22 cellular contexts compared by ENCODE assay signal in genomic region chr3:15541371-15541770, GRCh38.
"Had no signal": no experiment of that assay in that cellular context is flagged by ENCODE, and none has a peak within 500 bp of the region (broad histone marks: within the 10 kb centered on the region; RNA-seq: fewer than 3 reads in every experiment).

No MANE protein-coding gene starts in this region.

- H3K4me1 Mint-ChIP-seq: nephron had no signal

- H3K27ac Mint-ChIP-seq: activated CD4-positive, alpha-beta T cell treated with anti-CD3 and anti-CD28 coated beads, Interleukin-2, amount 10 ng/mL, durations not matched to agents 24 days and 14 days; nephron had no signal

- H3K4me3 ChIP-seq: left ventricle myocardium inferior, ovary, prostate gland, right atrium auricular region, spleen, upper lobe of left lung had no signal

- H3K4me3 Mint-ChIP-seq: activated CD4-positive, alpha-beta T cell treated with anti-CD3 and anti-CD28 coated beads, Interleukin-2, amount 10 ng/mL, durations not matched to agents 24 days and 14 days; activated T-cell treated with anti-CD3 and anti-CD28 coated beads, Interleukin-2, amount 50 U/mL, for 4 hours; nephron had no signal

- ATAC-seq: activated T-cell treated with anti-CD3 and anti-CD28 coated beads, Interleukin-2, amount 50 U/mL, for 4 hours; esophagus mucosa; SK-N-SH treated with all-trans-retinoic acid at 6 μM for 48 hours; stimulated activated naive CD8-positive, alpha-beta T cell treated with anti-CD3 and anti-CD28 coated beads, Interleukin-15, Interleukin-2, amounts not matched to agents 100 U/mL and 50 U/mL, for 24 hours had no signal

- DNase-seq: activated CD4-positive, alpha-beta T cell treated with anti-CD3 and anti-CD28 coated beads, Interleukin-2, amount 10 ng/mL, durations not matched to agents 24 days and 14 days; activated CD4-positive, CD25-positive, alpha-beta regulatory T cell; activated CD8-positive, alpha-beta memory T cell treated with anti-CD3 and anti-CD28 coated beads, Interleukin-2, amount 50 U/mL, for 4 hours; activated naive CD4-positive, alpha-beta T cell treated with anti-CD3 and anti-CD28 coated beads, Interleukin-2, amount 50 U/mL, for 16 hours; activated T-cell treated with anti-CD3 and anti-CD28 coated beads, Interleukin-2, amount 50 U/mL, for 4 hours; central memory CD4-positive, alpha-beta T cell; effector memory CD4-positive, alpha-beta T cell; foreskin melanocyte; hippocampal formation; left ventricle myocardium inferior; mammary epithelial cell; midbrain; ovary; spleen; stimulated activated CD4-positive, alpha-beta T cell treated with anti-CD3 and anti-CD28 coated beads, Interleukin-4, amount 100 ng/mL, for 24 hours; stimulated activated naive CD8-positive, alpha-beta T cell treated with anti-CD3 and anti-CD28 coated beads, Interleukin-15, Interleukin-2, amounts not matched to agents 100 U/mL and 50 U/mL, for 24 hours; upper lobe of left lung had no signal
